Comparison of ENCODE assay signal across 8 cellular contexts in genomic region chr15:80988148-80988796, GRCh38. TPM values are rescaled to one million over a fixed set of nuclear protein-coding genes. Genes with fewer than 3 reads are reported as not detected.
DNase-seq lines count a peak whose midpoint lies in the region; ATAC-seq, FAIRE-seq and TF ChIP-seq lines count a peak whose summit lies in the region.

No MANE protein-coding gene starts in this region.

- ATAC-seq in K562 (no peak), lung (ENCODE audit: insufficient read depth, low FRiP score) (no peak), upper lobe of left lung (ENCODE audit: low FRiP score in 2 of 2) (no peak), GM21576 (IDR thresholded peaks at IDR 0.05; ENCODE audit: unreplicated experiment) (no peak)

- H3K4me3 ChIP-seq in K562 (peak overlapping the region; percentile 65), lung (peak overlapping the region; percentile 69), upper lobe of left lung (peak overlapping the region; percentile 65 to 77 (median 70))

- intact Hi-C loops in K562 (cut with micrococcal nuclease) = loop anchor here (5.0 to 10.0 kb wide), 2 partner anchors 174 to 337 kb away; partner anchors contain the start of gene STARD5

- H4K20me1 ChIP-seq in K562 (replicated peaks; ENCODE audit: control insufficient read depth, insufficient read depth, low read length) = peaks cover 16% of the 10 kb centered on the region

- H3K9me3 Mint-ChIP-seq in activated naive CD4-positive, alpha-beta T cell treated with anti-CD3 and anti-CD28 coated beads, Interleukin-2, amount 50 U/mL, for 24 hours = no peaks in the 10 kb centered on the region

- POLR2A ChIA-PET in K562 (lab: Yijun Ruan, JAX) = interaction anchor here (1.1 to 1.3 kb wide), 4 partner anchors 10 to 99 kb away, joined by 3 to 5 read pairs (median 4); no protein-coding TSS in a partner anchor

- H3K79me2 ChIP-seq in K562 (ENCODE audit: control insufficient read depth, insufficient read depth, low read length) = peaks cover 61% of the 10 kb centered on the region

- peak overlapping the region; percentile 59 to 72; a peak in 3 of 4 replicates for H3K9ac ChIP-seq in K562 (ENCODE audit: insufficient read depth in 1 of 2, low read depth in 2 of 2, low read length in 2 of 2)

- TSS peak; percentile 60 for BruUV-seq in K562 (replicated peaks; lab: Mats Ljungman, UMichigan)

- TF ChIP-seq POLR2A in K562 (conservative IDR thresholded peaks at IDR 0.05) (no peak), upper lobe of left lung (IDR thresholded peaks at IDR 0.05) (no peak)

- H2AFZ ChIP-seq in K562 (ENCODE audit: low read depth, low read length) = no peak overlapping the region

- peak overlapping the region; percentile 90 for H3K4me3 Mint-ChIP-seq in activated naive CD4-positive, alpha-beta T cell treated with anti-CD3 and anti-CD28 coated beads, Interleukin-2, amount 50 U/mL, for 24 hours

- H3K36me3 ChIP-seq in K562 (ENCODE audit: control insufficient read depth, insufficient read depth, low read length) (peaks cover 33% of the 10 kb centered on the region), lung (ENCODE audit: control insufficient read depth in 2 of 2, insufficient read depth in 2 of 2, low read length in 2 of 2) (peaks cover 0 to 2% of the 10 kb centered on the region in 2 donors), upper lobe of left lung (no peaks in the 10 kb centered on the region)

- H3K9me3 ChIP-seq in K562 (replicated peaks; ENCODE audit: control insufficient read depth, insufficient read depth, low read depth, low read length) (no peaks in the 10 kb centered on the region), lung (ENCODE audit: control insufficient read depth in 2 of 2, insufficient read depth in 1 of 2, low read length in 1 of 2) (no peaks in the 10 kb centered on the region), upper lobe of left lung (no peaks in the 10 kb centered on the region)

- H3K27ac ChIP-seq in K562 (ENCODE audit: extremely low read depth, low read depth, low read length) (peak overlapping the region; percentile 67; the same call in 2 of the 3 replicates), lung (ENCODE audit: low read depth in 1 of 2, low read length in 1 of 2) (peak overlapping the region in 1 of 2 donors; percentile 15), upper lobe of left lung (peak overlapping the region in 1 of 4 donors; percentile 93)

- peak; percentile 59 for FAIRE-seq in K562 (lab: Jason Lieb, UNC)

- H3K36me3 Mint-ChIP-seq in activated naive CD4-positive, alpha-beta T cell treated with anti-CD3 and anti-CD28 coated beads, Interleukin-2, amount 50 U/mL, for 24 hours = peaks cover 8% of the 10 kb centered on the region

- CTCF ChIA-PET in K562 (lab: Yijun Ruan, JAX; ENCODE audit: low intra/inter-chr PET ratio) = no interaction called here

- no peaks in the 10 kb centered on the region for H3K27me3 ChIP-seq in K562 (ENCODE audit: control insufficient read depth in 2 of 2, insufficient read depth in 2 of 2, low read length in 2 of 2)
- no peaks in the 10 kb centered on the region for H3K27me3 ChIP-seq in lung (ENCODE audit: control insufficient read depth, insufficient read depth)
- H3K27me3 ChIP-seq in upper lobe of left lung = no peaks in the 10 kb centered on the region

- no peaks in the 10 kb centered on the region for H3K27me3 Mint-ChIP-seq in activated naive CD4-positive, alpha-beta T cell treated with anti-CD3 and anti-CD28 coated beads, Interleukin-2, amount 50 U/mL, for 24 hours

- H3K9me1 ChIP-seq in K562 (ENCODE audit: control insufficient read depth, insufficient read depth, low read length) = no peaks in the 10 kb centered on the region

- peak overlapping the region; percentile 94 for H3K27ac Mint-ChIP-seq in activated naive CD4-positive, alpha-beta T cell treated with anti-CD3 and anti-CD28 coated beads, Interleukin-2, amount 50 U/mL, for 24 hours

- 6% methylated on average over 8 of the region's 8 CpGs for WGBS in K562 (ENCODE audit: insufficient coverage, low coverage, missing lambda C conversion rate)
- 65 to 76% methylated on average over 8 of the region's 8 CpGs for WGBS in lung, 2 donors
- 63 to 70% methylated on average over 8 of the region's 8 CpGs for WGBS in upper lobe of left lung, 2 donors

- peaks cover 10 to 43% of the 10 kb centered on the region in 2 experiments for H3K4me1 ChIP-seq in K562 (replicated peaks in 1 of 2; ENCODE audit: control insufficient read depth in 2 of 2, insufficient read depth in 2 of 2, low read length in 2 of 2)
- H3K4me1 ChIP-seq in lung (ENCODE audit: control insufficient read depth in 2 of 2, insufficient read depth in 2 of 2, low read length in 2 of 2) = peaks cover 4 to 12% of the 10 kb centered on the region in 2 donors
- peaks cover 42 to 64% (median 49%) of the 10 kb centered on the region in 4 donors for H3K4me1 ChIP-seq in upper lobe of left lung

- no peak for DNase-seq in activated naive CD4-positive, alpha-beta T cell (lab: John Stamatoyannopoulos, UW)
- peak in 2 of 4 experiments; percentile 42 to 63 for DNase-seq in K562 (ENCODE audit: extremely low read depth in 1 of 4, low spot score in 3 of 4)
- DNase-seq in lung (ENCODE audit: low spot score) = no peak
- no peak for DNase-seq in upper lobe of left lung
- DNase-seq in effector CD4-positive, alpha-beta T cell = no peak
- DNase-seq in CD1c-positive myeloid dendritic cell (ENCODE audit: extremely low spot score) = no peak

- TF ChIP-seq EP300 in K562 (IDR thresholded peaks at IDR 0.05; ENCODE audit: low read length) = no peak
- TF ChIP-seq EP300 in upper lobe of left lung (IDR thresholded peaks at IDR 0.05) = no peak

- peaks cover 63% of the 10 kb centered on the region for H3K4me1 Mint-ChIP-seq in activated naive CD4-positive, alpha-beta T cell treated with anti-CD3 and anti-CD28 coated beads, Interleukin-2, amount 50 U/mL, for 24 hours

- peak overlapping the region; percentile 98 for H3K4me2 ChIP-seq in K562 (ENCODE audit: insufficient read depth, low read length)

- TF ChIP-seq CTCF in K562 (IDR thresholded peaks at IDR 0.05 in 2 of 3, conservative IDR thresholded peaks at IDR 0.05 in 1 of 3; ENCODE audit: insufficient read depth in 2 of 3, low read depth in 1 of 3, low read length in 3 of 3) = no peak
- TF ChIP-seq CTCF in lung (IDR thresholded peaks at IDR 0.05; ENCODE audit: control extremely low read depth, extremely low read depth) = no peak
- no peak for TF ChIP-seq CTCF in upper lobe of left lung (IDR thresholded peaks at IDR 0.05)

- in situ Hi-C loops in K562 (cut with MboI) = no loop called here

- no peak for TF ChIP-seq RAD21 in K562 (CRISPR knock-in tag; conservative IDR thresholded peaks at IDR 0.05 in 1 of 2, IDR thresholded peaks at IDR 0.05 in 1 of 2)

TF ChIP-seq in K562, 482 proteins besides CTCF, POLR2A, EP300 and RAD21 (continues in another document):
- TF ChIP-seq HDAC2 (IDR thresholded peaks at IDR 0.05) = 0 out of 2 replicates have a peak, but pooled peaks have one; percentile 26
- TF ChIP-seq RBM25 (IDR thresholded peaks at IDR 0.05; ENCODE audit: low read depth, low read length, severe bottlenecking) = peak; percentile 12

RNA-seq across cellular contexts. Expression of gene MESD, which starts 1.3 kb away (rescaled TPM):
- total RNA-seq in K562 (2011; cell fraction: chromatin; rRNA removed; ENCODE audit: low replicate concordance) = 28.7 and 34.6 TPM in 2 replicates
- 24.3 and 27.2 TPM in 2 replicates for total RNA-seq in K562 (2011; cell fraction: nucleolus; rRNA removed)
- total RNA-seq in K562 (2011; cell fraction: nucleoplasm; rRNA removed) = 38.3 and 58.0 TPM in 2 replicates
- 22.8 and 26.5 TPM in 2 replicates for total RNA-seq in K562 (2014; rRNA removed)
- 28.2 and 31.4 TPM in 2 replicates for total RNA-seq in K562 (2014; rRNA removed; fragmentation: Illumina TruSeq; extraction: Trizol)
- total RNA-seq in K562 (2015; rRNA removed; fragmentation: Illumina TruSeq; extraction: Trizol) = 38.2 and 39.7 TPM in 2 replicates
- total RNA-seq in K562 (2021) = 23.9 and 24.1 TPM in 2 replicates
- 11.5 and 20.0 TPM in 2 replicates for polyA plus RNA-seq in K562 (2011; rRNA removed)
- polyA plus RNA-seq in K562 (2011; cell fraction: cytosol; rRNA removed) = 9.6 TPM in 2 replicates
- 11.6 and 12.9 TPM in 2 replicates for polyA plus RNA-seq in K562 (2011; cell fraction: nucleus; rRNA removed)
- 22.1 and 28.2 TPM in 2 replicates for polyA plus RNA-seq in K562 (2012)
- polyA plus RNA-seq in K562 (2014; fragmentation: Illumina TruSeq; extraction: Trizol) = 27.0 and 29.7 TPM in 2 replicates
- polyA plus RNA-seq in K562 (2014; fragmentation: Nextera tagmentation; extraction: Ambion mirVana) = 10 to 100 TPM; 11.3 to 17.0 TPM
- 18.9 and 20.7 TPM in 2 replicates for polyA plus RNA-seq in K562 (2014; rRNA removed)
- 15.6 and 22.3 TPM in 2 replicates for polyA minus RNA-seq in K562 (2011; rRNA and poly(A)+ RNA removed)
- 12.6 and 14.6 TPM in 2 replicates for polyA minus RNA-seq in K562 (2011; cell fraction: cytosol; rRNA and poly(A)+ RNA removed)
- polyA minus RNA-seq in K562 (2011; cell fraction: nucleus; rRNA and poly(A)+ RNA removed) = 10.2 and 15.2 TPM in 2 replicates
- 10 to 100 TPM; 26.0 to 26.4 TPM for total RNA-seq in lung
- polyA plus RNA-seq in lung = 10 to 100 TPM; 15.3 to 17.8 TPM
- 10 to 100 TPM; 18.2 to 35.6 (median 23.5) TPM for total RNA-seq in upper lobe of left lung

RNA-seq across cellular contexts. Expression of gene TLNRD1, which starts 12.5 kb away (rescaled TPM):
- total RNA-seq in K562 (2011; cell fraction: chromatin; rRNA removed; ENCODE audit: low replicate concordance) = 7.4 and 16.8 TPM in 2 replicates
- total RNA-seq in K562 (2011; cell fraction: nucleolus; rRNA removed) = 17.1 and 29.2 TPM in 2 replicates
- 11.0 and 14.4 TPM in 2 replicates for total RNA-seq in K562 (2011; cell fraction: nucleoplasm; rRNA removed)
- 23.4 and 25.4 TPM in 2 replicates for total RNA-seq in K562 (2014; rRNA removed)
- total RNA-seq in K562 (2014; rRNA removed; fragmentation: Illumina TruSeq; extraction: Trizol) = 4.3 and 4.8 TPM in 2 replicates
- total RNA-seq in K562 (2015; rRNA removed; fragmentation: Illumina TruSeq; extraction: Trizol) = 5.5 and 5.7 TPM in 2 replicates
- 26.7 and 33.1 TPM in 2 replicates for total RNA-seq in K562 (2021)
- 4.5 and 9.5 TPM in 2 replicates for polyA plus RNA-seq in K562 (2011; rRNA removed)
- polyA plus RNA-seq in K562 (2011; cell fraction: cytosol; rRNA removed) = 4.6 and 46.8 TPM in 2 replicates
- polyA plus RNA-seq in K562 (2011; cell fraction: nucleus; rRNA removed) = 3.1 and 13.4 TPM in 2 replicates
- polyA plus RNA-seq in K562 (2012) = 11.4 and 15.1 TPM in 2 replicates
- polyA plus RNA-seq in K562 (2014; fragmentation: Illumina TruSeq; extraction: Trizol) = 4.2 and 4.7 TPM in 2 replicates
- 1 to 10 TPM; 1.1 to 1.9 TPM for polyA plus RNA-seq in K562 (2014; fragmentation: Nextera tagmentation; extraction: Ambion mirVana)
- 16.2 and 21.5 TPM in 2 replicates for polyA plus RNA-seq in K562 (2014; rRNA removed)
- 1.9 and 7.4 TPM in 2 replicates for polyA minus RNA-seq in K562 (2011; rRNA and poly(A)+ RNA removed)
- 10.8 and 23.4 TPM in 2 replicates for polyA minus RNA-seq in K562 (2011; cell fraction: cytosol; rRNA and poly(A)+ RNA removed)
- polyA minus RNA-seq in K562 (2011; cell fraction: nucleus; rRNA and poly(A)+ RNA removed) = 8.1 and 17.0 TPM in 2 replicates
- 10 to 100 TPM; 12.7 to 36.5 TPM for total RNA-seq in lung
- polyA plus RNA-seq in lung = 10 to 100 TPM; 10.8 to 28.7 TPM
- 10 to 100 TPM; 23.0 to 55.7 (median 36.0) TPM for total RNA-seq in upper lobe of left lung
